In the genomic region with DNA sequence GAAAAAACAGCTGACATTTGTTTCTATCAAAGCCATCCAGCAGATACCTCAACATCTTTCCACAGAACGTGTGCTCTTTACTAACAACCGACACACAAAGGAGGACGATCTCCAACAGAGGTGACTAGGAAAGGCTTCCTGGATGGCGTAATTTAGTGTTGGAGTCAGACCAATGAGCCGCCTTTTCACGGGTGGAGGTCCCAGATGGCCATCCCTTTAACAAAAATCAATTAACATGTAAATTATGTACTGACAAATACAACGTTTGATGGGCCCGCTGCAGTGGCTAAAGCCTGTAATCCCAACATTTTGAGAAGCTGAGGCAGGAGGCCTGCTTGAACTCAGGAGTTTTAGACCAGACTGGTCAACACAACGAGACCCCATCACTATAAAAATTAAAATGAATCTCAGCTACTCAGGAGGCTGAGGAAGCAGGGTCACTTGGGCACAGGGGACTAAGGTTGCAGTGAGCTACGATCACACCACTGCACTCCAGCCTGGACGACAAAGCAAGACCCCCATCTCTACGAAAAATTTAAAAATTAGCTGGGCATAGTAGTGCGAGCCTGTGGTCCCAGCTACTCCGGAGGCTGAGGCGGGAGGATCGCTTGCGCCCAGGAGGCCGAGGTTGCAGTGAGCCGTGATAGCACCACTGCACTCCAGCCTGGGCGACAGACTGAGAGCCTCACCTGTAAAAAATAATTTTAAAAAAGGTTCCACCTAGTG, we compare ENCODE assay signal across 8 cellular contexts. TPM values are rescaled to one million over a fixed set of nuclear protein-coding genes. Genes with fewer than 3 reads are reported as not detected.
DNase-seq lines count a peak whose midpoint lies in the region; ATAC-seq and TF ChIP-seq lines count a peak whose summit lies in the region.

No MANE protein-coding gene starts in this region.

- H3K9me3 Mint-ChIP-seq in CD8-positive, alpha-beta memory T cell, result no peaks in the 10 kb centered on the region
- H3K9me3 Mint-ChIP-seq in dendritic cell treated with granulocyte-macrophage colony-stimulating factor and Interleukin-4, amounts not matched to agents 40 ng/mL and 50 ng/mL, for 4 days, result no peaks in the 10 kb centered on the region
- no peaks in the 10 kb centered on the region for H3K9me3 Mint-ChIP-seq in nephron

- intact Hi-C loops in dendritic cell treated with granulocyte-macrophage colony-stimulating factor and Interleukin-4, amounts not matched to agents 40 ng/mL and 50 ng/mL, for 4 days (cut with micrococcal nuclease), result loop anchor here (2.0 to 10.0 kb wide), 2 partner anchors 54 to 170 kb away; no protein-coding TSS in a partner anchor

- no peaks in the 10 kb centered on the region for H3K36me3 ChIP-seq in CD8-positive, alpha-beta memory T cell (ENCODE audit: insufficient read depth, low read length)

- DNase-seq in CD8-positive, alpha-beta memory T cell, result peak in 1 of 5 donors; percentile 2
- peak; percentile 72 for DNase-seq in NCI-H2227 treated with DMSO at 0.1 percent for 48 hours (lab: John Stamatoyannopoulos, UW)
- no peak for DNase-seq in pons (ENCODE audit: low spot score)
- DNase-seq in SK-N-DZ (ENCODE audit: low spot score), result no peak

- H3K27me3 Mint-ChIP-seq in CD8-positive, alpha-beta memory T cell, result no peaks in the 10 kb centered on the region
- H3K27me3 Mint-ChIP-seq in dendritic cell treated with granulocyte-macrophage colony-stimulating factor and Interleukin-4, amounts not matched to agents 40 ng/mL and 50 ng/mL, for 4 days, result peaks cover 64% of the 10 kb centered on the region
- H3K27me3 Mint-ChIP-seq in nephron (ENCODE audit: low read depth), result no peaks in the 10 kb centered on the region

- peak overlapping the region; percentile 78 for H3K4me3 ChIP-seq in CD8-positive, alpha-beta memory T cell (ENCODE audit: low read length)

- CTCF ChIA-PET in CD8-positive, alpha-beta memory T cell (lab: Charles Lee), result interaction anchor here (1.6 kb wide), 1 partner anchor 59 kb away, joined by 5 read pairs; the partner anchor contains the start of gene ZNF507

- peaks cover 19% of the 10 kb centered on the region for H3K4me1 ChIP-seq in CD8-positive, alpha-beta memory T cell (ENCODE audit: insufficient read depth, low read length)

- peaks cover 0 to 11% (median 6%) of the 10 kb centered on the region in 3 donors for H3K36me3 Mint-ChIP-seq in CD8-positive, alpha-beta memory T cell
- peaks cover 11% of the 10 kb centered on the region for H3K36me3 Mint-ChIP-seq in dendritic cell treated with granulocyte-macrophage colony-stimulating factor and Interleukin-4, amounts not matched to agents 40 ng/mL and 50 ng/mL, for 4 days (ENCODE audit: low read depth)
- H3K36me3 Mint-ChIP-seq in nephron (ENCODE audit: low read depth), result peaks cover 20% of the 10 kb centered on the region

- H3K27ac Mint-ChIP-seq in CD8-positive, alpha-beta memory T cell, result peak overlapping the region; percentile 61 to 97 (median 90)
- peak overlapping the region; percentile 92 for H3K27ac Mint-ChIP-seq in dendritic cell treated with granulocyte-macrophage colony-stimulating factor and Interleukin-4, amounts not matched to agents 40 ng/mL and 50 ng/mL, for 4 days
- peak overlapping the region; percentile 92 to 98 (median 96) for H3K27ac Mint-ChIP-seq in nephron

- TF ChIP-seq CTCF in nephron (IDR thresholded peaks at IDR 0.05; ENCODE audit: unreplicated experiment in 3 of 3), result no peak

- no peaks in the 10 kb centered on the region for H3K9me3 ChIP-seq in CD8-positive, alpha-beta memory T cell (ENCODE audit: low read length)

- peak overlapping the region; percentile 87 to 92 (median 89) for H3K4me3 Mint-ChIP-seq in CD8-positive, alpha-beta memory T cell
- H3K4me3 Mint-ChIP-seq in dendritic cell treated with granulocyte-macrophage colony-stimulating factor and Interleukin-4, amounts not matched to agents 40 ng/mL and 50 ng/mL, for 4 days, result peak overlapping the region; percentile 85
- H3K4me3 Mint-ChIP-seq in nephron, result peak overlapping the region; percentile 90 to 94 (median 94)

- peak overlapping the region; percentile 88 for H3K27ac ChIP-seq in CD8-positive, alpha-beta memory T cell (ENCODE audit: low read depth, low read length)

- ATAC-seq in GM19455 (IDR thresholded peaks at IDR 0.05; ENCODE audit: unreplicated experiment) (no peak), HG03457 (IDR thresholded peaks at IDR 0.05; ENCODE audit: unreplicated experiment) (no peak)

- POLR2A ChIA-PET in CD8-positive, alpha-beta memory T cell (lab: Charles Lee), result no interaction called here

- H3K27me3 ChIP-seq in CD8-positive, alpha-beta memory T cell (ENCODE audit: insufficient read depth, low read length, poor library complexity, severe bottlenecking), result no peaks in the 10 kb centered on the region

- H3K4me1 Mint-ChIP-seq in CD8-positive, alpha-beta memory T cell, result peaks cover 10 to 38% (median 25%) of the 10 kb centered on the region in 3 donors
- H3K4me1 Mint-ChIP-seq in dendritic cell treated with granulocyte-macrophage colony-stimulating factor and Interleukin-4, amounts not matched to agents 40 ng/mL and 50 ng/mL, for 4 days (ENCODE audit: low read depth), result peaks cover 13% of the 10 kb centered on the region
- H3K4me1 Mint-ChIP-seq in nephron, result peaks cover 40% of the 10 kb centered on the region

RNA-seq across cellular contexts. Expression of gene DPY19L3, which starts 1.2 kb away (rescaled TPM):
- total RNA-seq in CD8-positive, alpha-beta memory T cell, result 10 to 100 TPM; 21.6 to 25.0 TPM
- polyA plus RNA-seq in CD8-positive, alpha-beta memory T cell, result 2.7 TPM
- polyA plus RNA-seq in SK-N-DZ (2014; cell fraction: cytosol; rRNA removed), result 13.2 and 14.5 TPM in 2 replicates
- 64.3 and 70.5 TPM in 2 replicates for polyA plus RNA-seq in SK-N-DZ (2014; cell fraction: nucleus; rRNA removed)

RNA-seq across cellular contexts. Expression of gene ZNF507, which starts 59.0 kb away (rescaled TPM):
- 10 to 100 TPM; 29.6 to 32.9 TPM for total RNA-seq in CD8-positive, alpha-beta memory T cell
- 6.5 TPM for polyA plus RNA-seq in CD8-positive, alpha-beta memory T cell
- 5.6 and 6.5 TPM in 2 replicates for polyA plus RNA-seq in SK-N-DZ (2014; cell fraction: cytosol; rRNA removed)
- 7.6 and 15.8 TPM in 2 replicates for polyA plus RNA-seq in SK-N-DZ (2014; cell fraction: nucleus; rRNA removed)
